12 cellular contexts compared by ENCODE assay signal in genomic region chr1:21341022-21341421, GRCh38. TPM values are rescaled to one million over a fixed set of nuclear protein-coding genes. Genes with fewer than 3 reads are reported as not detected.
A peak's percentile ranks its signal among the peaks of the same experiment; 100 is the strongest.
DNase-seq lines count a peak whose midpoint lies in the region; ATAC-seq, FAIRE-seq and TF ChIP-seq lines count a peak whose summit lies in the region.
"Had no signal": no experiment of that assay in that cellular context is flagged by ENCODE, and none has a peak within 500 bp of the region (broad histone marks: within the 10 kb centered on the region; RNA-seq: fewer than 3 reads in every experiment).

No MANE protein-coding gene starts in this region.

- no peak overlapping the region for H3K4ac ChIP-seq in neuronal stem cell (ENCODE audit: low read length)

- POLR2A ChIA-PET in CD4-positive, alpha-beta T cell (lab: Charles Lee), result no interaction called here
- POLR2A ChIA-PET in HEK293T (lab: Yijun Ruan, JAX), result no interaction called here
- POLR2A ChIA-PET in activated CD8-positive, alpha-beta T cell treated with anti-CD3 and anti-CD28 coated beads for 36 hours (lab: Charles Lee), result no interaction called here

- no peak overlapping the region for H3K9ac ChIP-seq in astrocyte (ENCODE audit: low read length)
- peak overlapping the region; percentile 3 for H3K9ac ChIP-seq in neuronal stem cell (ENCODE audit: low read depth, low read length, poor library complexity)

- H3K27me3 Mint-ChIP-seq in CD4-positive, alpha-beta T cell, result no peaks in the 10 kb centered on the region
- H3K27me3 Mint-ChIP-seq in astrocyte (ENCODE audit: low read depth, unreplicated experiment), result no peaks in the 10 kb centered on the region
- no peaks in the 10 kb centered on the region for H3K27me3 Mint-ChIP-seq in activated CD8-positive, alpha-beta T cell treated with anti-CD3 and anti-CD28 coated beads for 36 hours
- H3K27me3 Mint-ChIP-seq: central memory CD8-positive, alpha-beta T cell had no signal

- no peak overlapping the region for H4K91ac ChIP-seq in neuronal stem cell (ENCODE audit: low read depth, low read length, poor library complexity)

- DNase-seq in CD4-positive, alpha-beta T cell, result no peak
- DNase-seq in HEK293T (ENCODE audit: extremely low spot score) (no peak), astrocyte (ENCODE audit: low read depth) (no peak), neuronal stem cell (ENCODE audit: low spot score) (no peak), SW480 (ENCODE audit: low spot score) (no peak), occipital lobe (lab: John Stamatoyannopoulos, UW) (no peak), posterior vena cava (ENCODE audit: low spot score) (no peak)
- no peak for DNase-seq in activated CD8-positive, alpha-beta T cell treated with anti-CD3 and anti-CD28 coated beads for 36 hours
- DNase-seq: GM23248, natural killer cell, RPMI8226 had no signal

- WGBS in neuronal stem cell (ENCODE audit: extremely low coverage in 2 of 2, insufficient read length in 2 of 2, insufficient replicate concordance in 1 of 2), 2 donors, result no CpG with 5 or more reads among the region's 8 CpGs

- no peak overlapping the region for H2AK5ac ChIP-seq in neuronal stem cell (ENCODE audit: low read depth, low read length)

- peak overlapping the region; percentile 54 for H3K4me3 Mint-ChIP-seq in CD4-positive, alpha-beta T cell
- no peak overlapping the region for H3K4me3 Mint-ChIP-seq in astrocyte (ENCODE audit: unreplicated experiment)
- H3K4me3 Mint-ChIP-seq in activated CD8-positive, alpha-beta T cell treated with anti-CD3 and anti-CD28 coated beads for 36 hours, result no peak overlapping the region
- H3K4me3 Mint-ChIP-seq: central memory CD8-positive, alpha-beta T cell; natural killer cell had no signal

- no peaks in the 10 kb centered on the region for H3K9me3 Mint-ChIP-seq in CD4-positive, alpha-beta T cell
- no peaks in the 10 kb centered on the region for H3K9me3 Mint-ChIP-seq in astrocyte (ENCODE audit: unreplicated experiment)
- no peaks in the 10 kb centered on the region for H3K9me3 Mint-ChIP-seq in activated CD8-positive, alpha-beta T cell treated with anti-CD3 and anti-CD28 coated beads for 36 hours
- H3K9me3 Mint-ChIP-seq: central memory CD8-positive, alpha-beta T cell; natural killer cell had no signal

- H4K8ac ChIP-seq in neuronal stem cell (ENCODE audit: low read depth, low read length), result no peak overlapping the region

- H3K79me1 ChIP-seq in neuronal stem cell (ENCODE audit: low read depth, low read length), result peaks cover 8% of the 10 kb centered on the region

- H3K36me3 ChIP-seq in astrocyte (ENCODE audit: insufficient read depth, low read length), result no peaks in the 10 kb centered on the region
- peaks cover 0 to 2% of the 10 kb centered on the region in 2 donors for H3K36me3 ChIP-seq in neuronal stem cell (replicated peaks in 1 of 2; ENCODE audit: control insufficient read depth in 2 of 2, insufficient read depth in 2 of 2, low read length in 2 of 2)

- H3K4me3 ChIP-seq in astrocyte (ENCODE audit: insufficient read depth, low read depth, low read length) (no peak overlapping the region), neuronal stem cell (ENCODE audit: low read length in 2 of 2) (no peak overlapping the region)
- H3K4me3 ChIP-seq: GM23248 had no signal

- no peak for ATAC-seq in CD4-positive, alpha-beta T cell (ENCODE audit: poor library complexity)
- ATAC-seq in activated CD8-positive, alpha-beta T cell treated with anti-CD3 and anti-CD28 coated beads for 36 hours, result no peak
- ATAC-seq: natural killer cell had no signal

- H3K14ac ChIP-seq in neuronal stem cell (ENCODE audit: low read length), result no peak overlapping the region

- H2BK12ac ChIP-seq in neuronal stem cell (ENCODE audit: low read length), result no peak overlapping the region

- no peaks in the 10 kb centered on the region for H3K9me3 ChIP-seq in CD4-positive, alpha-beta T cell (ENCODE audit: control insufficient read depth, low read length)
- H3K9me3 ChIP-seq in astrocyte (ENCODE audit: insufficient read depth, low read depth, low read length) (no peaks in the 10 kb centered on the region), neuronal stem cell (replicated peaks in 1 of 2; ENCODE audit: control insufficient read depth in 2 of 2, insufficient read depth in 1 of 2, low read depth in 1 of 2, low read length in 2 of 2) (no peaks in the 10 kb centered on the region)

- intact Hi-C loops in CD4-positive, alpha-beta T cell (cut with DNase I, micrococcal nuclease), result loop anchor here in 1 of 2 experiments (10.0 kb wide), 1 partner anchor 684 kb away; no protein-coding TSS in a partner anchor
- intact Hi-C loops in posterior vena cava (cut with DNase I), result no loop called here
- intact Hi-C loops in activated CD8-positive, alpha-beta T cell treated with anti-CD3 and anti-CD28 coated beads for 36 hours (cut with micrococcal nuclease), result no loop called here

- no peak for FAIRE-seq in astrocyte (lab: Jason Lieb, UNC)

- H4K20me1 ChIP-seq in astrocyte (ENCODE audit: insufficient read depth, low read length), result peaks cover 73% of the 10 kb centered on the region

- H3K4me1 Mint-ChIP-seq in CD4-positive, alpha-beta T cell (ENCODE audit: low read depth), result peaks cover 78% of the 10 kb centered on the region
- H3K4me1 Mint-ChIP-seq in astrocyte (ENCODE audit: low read depth, unreplicated experiment), result peaks cover 34% of the 10 kb centered on the region
- H3K4me1 Mint-ChIP-seq in activated CD8-positive, alpha-beta T cell treated with anti-CD3 and anti-CD28 coated beads for 36 hours (ENCODE audit: low read depth), result peaks cover 74% of the 10 kb centered on the region

- H3K36me3 Mint-ChIP-seq in CD4-positive, alpha-beta T cell (ENCODE audit: low read depth), result peaks cover 8% of the 10 kb centered on the region
- H3K36me3 Mint-ChIP-seq in astrocyte (ENCODE audit: low read depth, unreplicated experiment), result peaks cover 2% of the 10 kb centered on the region
- peaks cover 53% of the 10 kb centered on the region for H3K36me3 Mint-ChIP-seq in activated CD8-positive, alpha-beta T cell treated with anti-CD3 and anti-CD28 coated beads for 36 hours (ENCODE audit: low read depth)
- H3K36me3 Mint-ChIP-seq: natural killer cell had no signal

- no peak overlapping the region for H2BK15ac ChIP-seq in neuronal stem cell (ENCODE audit: low read length)

- no peak for TF ChIP-seq CTCF in CD4-positive, alpha-beta T cell (IDR thresholded peaks at IDR 0.05)
- no peak for TF ChIP-seq CTCF in astrocyte (IDR thresholded peaks at IDR 0.05; ENCODE audit: insufficient read depth, low read depth, low read length)
- no peak for TF ChIP-seq CTCF in activated CD8-positive, alpha-beta T cell treated with anti-CD3 and anti-CD28 coated beads for 36 hours (IDR thresholded peaks at IDR 0.05)

- H3K23ac ChIP-seq in neuronal stem cell (ENCODE audit: low read depth, low read length, poor library complexity), result peak overlapping the region; percentile 61

- peak overlapping the region; percentile 61 for H3K27ac Mint-ChIP-seq in CD4-positive, alpha-beta T cell
- no peak overlapping the region for H3K27ac Mint-ChIP-seq in astrocyte (ENCODE audit: unreplicated experiment)
- no peak overlapping the region for H3K27ac Mint-ChIP-seq in activated CD8-positive, alpha-beta T cell treated with anti-CD3 and anti-CD28 coated beads for 36 hours

- peaks cover 90% of the 10 kb centered on the region for H3K79me2 ChIP-seq in astrocyte (ENCODE audit: insufficient read depth, low read length)

- H2BK5ac ChIP-seq in neuronal stem cell (ENCODE audit: low read length), result no peak overlapping the region

- H3K18ac ChIP-seq in neuronal stem cell (ENCODE audit: low read length), result peak overlapping the region; percentile 34

- peaks cover 46% of the 10 kb centered on the region for H3K4me1 ChIP-seq in astrocyte (ENCODE audit: insufficient read depth, low read length)
- H3K4me1 ChIP-seq in neuronal stem cell (ENCODE audit: control insufficient read depth in 2 of 2, insufficient read depth in 1 of 2, low read depth in 1 of 2, low read length in 2 of 2), result peaks cover 19 to 29% of the 10 kb centered on the region in 2 donors

- no peak overlapping the region for H2BK120ac ChIP-seq in neuronal stem cell (ENCODE audit: low read depth, low read length)

- CTCF ChIA-PET in CD4-positive, alpha-beta T cell (lab: Charles Lee), result no interaction called here
- CTCF ChIA-PET in HEK293T (lab: Yijun Ruan, JAX), result no interaction called here
- CTCF ChIA-PET in activated CD8-positive, alpha-beta T cell treated with anti-CD3 and anti-CD28 coated beads for 36 hours (lab: Charles Lee), result no interaction called here

- no peak overlapping the region for H3K27ac ChIP-seq in CD4-positive, alpha-beta T cell (ENCODE audit: low read depth, low read length)
- H3K27ac ChIP-seq in astrocyte (ENCODE audit: low read depth, low read length) (no peak overlapping the region), neuronal stem cell (replicated peaks; ENCODE audit: low read length) (no peak overlapping the region)
- H3K27ac ChIP-seq: GM23248 had no signal

- peak overlapping the region; percentile 19 for H3K4me2 ChIP-seq in astrocyte (ENCODE audit: low read length)
- no peak overlapping the region for H3K4me2 ChIP-seq in neuronal stem cell (ENCODE audit: insufficient read depth, low read length, poor library complexity, severe bottlenecking)

- H2AFZ ChIP-seq in astrocyte (ENCODE audit: low read depth, low read length), result no peak overlapping the region
- H2AFZ ChIP-seq in neuronal stem cell (ENCODE audit: low read length), result no peak overlapping the region
- H2AFZ ChIP-seq: GM23248 had no signal

- no peaks in the 10 kb centered on the region for H3K27me3 ChIP-seq in CD4-positive, alpha-beta T cell (ENCODE audit: control insufficient read depth, insufficient read depth, low read length)
- H3K27me3 ChIP-seq in astrocyte (ENCODE audit: insufficient read depth, low read length) (no peaks in the 10 kb centered on the region), neuronal stem cell (ENCODE audit: control insufficient read depth in 3 of 3, insufficient read depth in 3 of 3, low read depth in 1 of 3, low read length in 3 of 3) (peaks cover 0 to 10% (median 0%) of the 10 kb centered on the region in 3 experiments)

TF ChIP-seq in HEK293T, 16 proteins besides CTCF, POLR2A, EP300 and RAD21 (continues in another document):
- TF ChIP-seq BHLHE40 (IDR thresholded peaks at IDR 0.05; ENCODE audit: borderline replicate concordance) (no peak), CTBP1 (IDR thresholded peaks at IDR 0.05; ENCODE audit: borderline replicate concordance) (no peak)

RNA-seq across cellular contexts. Expression of gene ECE1, which starts 50.8 kb away (rescaled TPM):
- 10 to 100 TPM; 62.0 to 63.6 TPM for total RNA-seq in CD4-positive, alpha-beta T cell
- total RNA-seq in astrocyte (172 and 182 TPM in 2 replicates), occipital lobe (9.5 TPM), posterior vena cava (100 to 1,000 TPM; 108 to 120 TPM)
- 10.7 TPM for polyA plus RNA-seq in neuronal stem cell (2013, experiment 1 of 2)
- 10.7 TPM for polyA plus RNA-seq in neuronal stem cell (2013, experiment 2 of 2)
- total RNA-seq in activated CD8-positive, alpha-beta T cell treated with anti-CD3 and anti-CD28 coated beads for 36 hours, result 100 to 1,000 TPM; 118 to 127 TPM
